In the genomic region with DNA sequence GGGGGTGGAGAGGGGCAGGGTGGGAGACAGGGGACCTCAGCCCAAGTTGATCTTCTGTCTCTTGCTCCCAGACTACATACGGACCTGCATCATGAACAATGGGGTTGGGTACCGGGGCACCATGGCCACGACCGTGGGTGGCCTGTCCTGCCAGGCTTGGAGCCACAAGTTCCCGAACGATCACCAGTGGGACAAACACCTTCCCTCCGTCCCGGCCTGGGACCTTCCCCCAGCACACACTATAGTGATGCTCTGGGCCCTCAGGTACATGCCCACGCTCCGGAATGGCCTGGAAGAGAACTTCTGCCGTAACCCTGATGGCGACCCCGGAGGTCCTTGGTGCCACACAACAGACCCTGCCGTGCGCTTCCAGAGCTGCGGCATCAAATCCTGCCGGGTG, we compare ENCODE assay signal across 4 cellular contexts. TPM values are rescaled to one million over a fixed set of nuclear protein-coding genes. Genes with fewer than 3 reads are reported as not detected.
"Had no signal": no experiment of that assay in that cellular context is flagged by ENCODE, and none has a peak within 500 bp of the region (broad histone marks: within the 10 kb centered on the region; RNA-seq: fewer than 3 reads in every experiment).

No MANE protein-coding gene starts in this region.

RNA-seq across cellular contexts. Expression of a gene that starts 20.0 kb away (rescaled TPM):
- polyA plus RNA-seq: hepatocyte, small intestine, stomach, urinary bladder had no signal
